In the genomic region with DNA sequence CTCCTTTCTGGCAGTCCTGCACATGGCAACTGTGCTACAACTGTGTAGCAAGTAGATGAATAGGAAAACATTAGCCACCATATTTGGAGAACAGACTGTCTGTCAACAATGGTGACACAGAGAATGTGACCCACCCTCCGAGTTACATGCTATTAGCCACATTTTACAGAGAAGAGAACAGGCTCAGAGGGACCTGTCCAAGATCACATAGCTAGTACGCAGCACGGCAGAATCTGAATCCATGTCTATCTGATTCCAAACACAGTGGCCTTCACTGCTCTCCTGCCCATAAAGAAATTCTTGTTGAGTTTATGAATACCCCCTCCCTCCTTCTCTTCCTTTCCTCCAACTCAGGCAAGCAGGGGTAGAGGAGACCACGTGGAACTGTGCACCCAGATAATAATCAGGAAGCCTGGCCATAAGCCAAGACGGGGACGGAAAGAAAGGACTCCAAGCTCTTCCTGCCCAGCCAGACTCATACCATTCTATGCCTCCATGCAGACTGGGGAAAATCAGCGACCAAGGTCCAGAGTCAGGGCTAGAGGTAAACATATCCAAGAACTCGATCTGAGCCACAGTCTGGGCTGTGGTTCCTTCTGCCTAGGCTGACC, we compare ENCODE assay signal across 2 cellular contexts.
TF ChIP-seq lines count a peak whose summit lies in the region.

No MANE protein-coding gene starts in this region.

TF ChIP-seq in WTC11, 78 proteins besides CTCF, POLR2A, EP300 and RAD21:
- TF ChIP-seq GABPB1 (CRISPR knock-in tag; IDR thresholded peaks at IDR 0.05) (0 out of 2 replicates have a peak, but pooled peaks have one; percentile 21), TCF7 (CRISPR knock-in tag; IDR thresholded peaks at IDR 0.05; ENCODE audit: low read depth) (no peak)

TF ChIP-seq in HepG2, 621 proteins besides CTCF, POLR2A, EP300 and RAD21 (continues in another document):
- TF ChIP-seq POLR2AphosphoS5 (IDR thresholded peaks at IDR 0.05; ENCODE audit: low read depth, low read length) (peak; percentile 59; the same call in 1 of the 2 replicates), POGZ (CRISPR knock-in tag; IDR thresholded peaks at IDR 0.05) (peak; percentile 61; the same call in 1 of the 2 replicates), THAP11 (CRISPR knock-in tag; IDR thresholded peaks at IDR 0.05) (peak; percentile 27; the same call in 1 of the 2 replicates), ZBTB7B (CRISPR knock-in tag; IDR thresholded peaks at IDR 0.05) (no peak), ZFP41 (CRISPR knock-in tag; IDR thresholded peaks at IDR 0.05; ENCODE audit: borderline replicate concordance) (no peak), ZFX (CRISPR knock-in tag; IDR thresholded peaks at IDR 0.05; ENCODE audit: low read depth) (no peak), ZNF367 (CRISPR knock-in tag; IDR thresholded peaks at IDR 0.05; ENCODE audit: borderline replicate concordance) (no peak), CC2D1A (CRISPR knock-in tag; IDR thresholded peaks at IDR 0.05) (no peak), ZMAT3 (CRISPR knock-in tag; conservative IDR thresholded peaks at IDR 0.05) (no peak), ZNF180 (CRISPR knock-in tag; IDR thresholded peaks at IDR 0.05; ENCODE audit: borderline replicate concordance, low read depth) (no peak), PCBP2 (optimal IDR thresholded peaks at IDR 0.05; ENCODE audit: low read depth, low read length, poor library complexity, severe bottlenecking) (no peak), ZNF543 (CRISPR knock-in tag; IDR thresholded peaks at IDR 0.05) (no peak), ZNF772 (CRISPR knock-in tag; IDR thresholded peaks at IDR 0.05) (no peak), KLF11 (CRISPR knock-in tag; IDR thresholded peaks at IDR 0.05) (0 out of 2 replicates have a peak, but pooled peaks have one; percentile 22), ESRRA (CRISPR knock-in tag; IDR thresholded peaks at IDR 0.05; ENCODE audit: low read depth) (peak; percentile 33; the same call in 1 of the 2 replicates), SMYD3 (CRISPR knock-in tag; IDR thresholded peaks at IDR 0.05) (no peak), YEATS2 (CRISPR knock-in tag; IDR thresholded peaks at IDR 0.05; ENCODE audit: borderline replicate concordance) (no peak), WIZ (CRISPR knock-in tag; IDR thresholded peaks at IDR 0.05) (peak; percentile 68; the same call in 1 of the 2 replicates), ADNP (CRISPR knock-in tag; IDR thresholded peaks at IDR 0.05) (no peak), NFIC (IDR thresholded peaks at IDR 0.05; ENCODE audit: low read length) (peak; percentile 90), ZNF292 (CRISPR knock-in tag; IDR thresholded peaks at IDR 0.05; ENCODE audit: borderline replicate concordance, low read depth) (peak; percentile 82), CEBPB (IDR thresholded peaks at IDR 0.05; ENCODE audit: borderline replicate concordance, low read depth, low read length) (no peak), FOXC1 (CRISPR knock-in tag; IDR thresholded peaks at IDR 0.05; ENCODE audit: borderline replicate concordance) (0 out of 2 replicates have a peak, but pooled peaks have one; percentile 17), ZNF431 (CRISPR knock-in tag; IDR thresholded peaks at IDR 0.05; ENCODE audit: borderline replicate concordance, low read depth) (no peak), ZSCAN22 (CRISPR knock-in tag; IDR thresholded peaks at IDR 0.05) (no peak), SNAI1 (CRISPR knock-in tag; IDR thresholded peaks at IDR 0.05; ENCODE audit: borderline replicate concordance) (no peak), ZNF709 (CRISPR knock-in tag; IDR thresholded peaks at IDR 0.05) (no peak), KLF16 (CRISPR knock-in tag; IDR thresholded peaks at IDR 0.05) (peak in 1 of 2 experiments; percentile 33; a peak in 1 of 4 replicates), RFXAP (CRISPR knock-in tag; IDR thresholded peaks at IDR 0.05; ENCODE audit: borderline replicate concordance) (0 out of 2 replicates have a peak, but pooled peaks have one; percentile 31), KAT2B (IDR thresholded peaks at IDR 0.05; ENCODE audit: borderline replicate concordance, low read depth, low read length) (no peak), ZNF24 (IDR thresholded peaks at IDR 0.05) (no peak), ZNF776 (CRISPR knock-in tag; IDR thresholded peaks at IDR 0.05) (0 out of 2 replicates have a peak, but pooled peaks have one; percentile 37)
- TF ChIP-seq, protein P1, sequence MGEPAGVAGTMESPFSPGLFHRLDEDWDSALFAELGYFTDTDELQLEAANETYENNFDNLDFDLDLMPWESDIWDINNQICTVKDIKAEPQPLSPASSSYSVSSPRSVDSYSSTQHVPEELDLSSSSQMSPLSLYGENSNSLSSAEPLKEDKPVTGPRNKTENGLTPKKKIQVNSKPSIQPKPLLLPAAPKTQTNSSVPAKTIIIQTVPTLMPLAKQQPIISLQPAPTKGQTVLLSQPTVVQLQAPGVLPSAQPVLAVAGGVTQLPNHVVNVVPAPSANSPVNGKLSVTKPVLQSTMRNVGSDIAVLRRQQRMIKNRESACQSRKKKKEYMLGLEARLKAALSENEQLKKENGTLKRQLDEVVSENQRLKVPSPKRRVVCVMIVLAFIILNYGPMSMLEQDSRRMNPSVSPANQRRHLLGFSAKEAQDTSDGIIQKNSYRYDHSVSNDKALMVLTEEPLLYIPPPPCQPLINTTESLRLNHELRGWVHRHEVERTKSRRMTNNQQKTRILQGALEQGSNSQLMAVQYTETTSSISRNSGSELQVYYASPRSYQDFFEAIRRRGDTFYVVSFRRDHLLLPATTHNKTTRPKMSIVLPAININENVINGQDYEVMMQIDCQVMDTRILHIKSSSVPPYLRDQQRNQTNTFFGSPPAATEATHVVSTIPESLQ (CRISPR knock-in tag; conservative IDR thresholded peaks at IDR 0.05): no peak
- TF ChIP-seq, protein P2, sequence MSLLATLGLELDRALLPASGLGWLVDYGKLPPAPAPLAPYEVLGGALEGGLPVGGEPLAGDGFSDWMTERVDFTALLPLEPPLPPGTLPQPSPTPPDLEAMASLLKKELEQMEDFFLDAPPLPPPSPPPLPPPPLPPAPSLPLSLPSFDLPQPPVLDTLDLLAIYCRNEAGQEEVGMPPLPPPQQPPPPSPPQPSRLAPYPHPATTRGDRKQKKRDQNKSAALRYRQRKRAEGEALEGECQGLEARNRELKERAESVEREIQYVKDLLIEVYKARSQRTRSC (CRISPR knock-in tag; IDR thresholded peaks at IDR 0.05; ENCODE audit: low read depth): no peak
- TF ChIP-seq, protein P3, sequence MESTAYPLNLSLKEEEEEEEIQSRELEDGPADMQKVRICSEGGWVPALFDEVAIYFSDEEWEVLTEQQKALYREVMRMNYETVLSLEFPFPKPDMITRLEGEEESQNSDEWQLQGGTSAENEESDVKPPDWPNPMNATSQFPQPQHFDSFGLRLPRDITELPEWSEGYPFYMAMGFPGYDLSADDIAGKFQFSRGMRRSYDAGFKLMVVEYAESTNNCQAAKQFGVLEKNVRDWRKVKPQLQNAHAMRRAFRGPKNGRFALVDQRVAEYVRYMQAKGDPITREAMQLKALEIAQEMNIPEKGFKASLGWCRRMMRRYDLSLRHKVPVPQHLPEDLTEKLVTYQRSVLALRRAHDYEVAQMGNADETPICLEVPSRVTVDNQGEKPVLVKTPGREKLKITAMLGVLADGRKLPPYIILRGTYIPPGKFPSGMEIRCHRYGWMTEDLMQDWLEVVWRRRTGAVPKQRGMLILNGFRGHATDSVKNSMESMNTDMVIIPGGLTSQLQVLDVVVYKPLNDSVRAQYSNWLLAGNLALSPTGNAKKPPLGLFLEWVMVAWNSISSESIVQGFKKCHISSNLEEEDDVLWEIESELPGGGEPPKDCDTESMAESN (CRISPR knock-in tag; conservative IDR thresholded peaks at IDR 0.05): no peak
- TF ChIP-seq, protein P4, sequence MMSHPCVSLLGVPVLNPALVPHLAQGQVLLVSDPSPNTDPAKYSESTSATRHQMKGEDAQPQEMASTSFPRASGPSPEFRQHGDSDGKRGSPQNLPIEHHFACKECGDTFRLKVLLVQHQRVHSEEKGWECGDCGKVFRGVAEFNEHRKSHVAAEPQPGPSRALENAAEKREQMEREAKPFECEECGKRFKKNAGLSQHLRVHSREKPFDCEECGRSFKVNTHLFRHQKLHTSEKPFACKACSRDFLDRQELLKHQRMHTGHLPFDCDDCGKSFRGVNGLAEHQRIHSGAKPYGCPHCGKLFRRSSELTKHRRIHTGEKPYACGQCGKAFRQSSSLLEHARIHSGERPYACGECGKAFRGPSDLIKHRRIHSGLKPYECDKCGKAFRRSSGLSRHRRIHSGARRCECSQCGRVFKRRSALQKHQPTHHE (CRISPR knock-in tag; IDR thresholded peaks at IDR 0.05; ENCODE audit: borderline replicate concordance): no peak
- TF ChIP-seq, protein P5, sequence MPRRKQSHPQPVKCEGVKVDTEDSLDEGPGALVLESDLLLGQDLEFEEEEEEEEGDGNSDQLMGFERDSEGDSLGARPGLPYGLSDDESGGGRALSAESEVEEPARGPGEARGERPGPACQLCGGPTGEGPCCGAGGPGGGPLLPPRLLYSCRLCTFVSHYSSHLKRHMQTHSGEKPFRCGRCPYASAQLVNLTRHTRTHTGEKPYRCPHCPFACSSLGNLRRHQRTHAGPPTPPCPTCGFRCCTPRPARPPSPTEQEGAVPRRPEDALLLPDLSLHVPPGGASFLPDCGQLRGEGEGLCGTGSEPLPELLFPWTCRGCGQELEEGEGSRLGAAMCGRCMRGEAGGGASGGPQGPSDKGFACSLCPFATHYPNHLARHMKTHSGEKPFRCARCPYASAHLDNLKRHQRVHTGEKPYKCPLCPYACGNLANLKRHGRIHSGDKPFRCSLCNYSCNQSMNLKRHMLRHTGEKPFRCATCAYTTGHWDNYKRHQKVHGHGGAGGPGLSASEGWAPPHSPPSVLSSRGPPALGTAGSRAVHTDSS (CRISPR knock-in tag; conservative IDR thresholded peaks at IDR 0.05): no peak
- TF ChIP-seq, protein P6, sequence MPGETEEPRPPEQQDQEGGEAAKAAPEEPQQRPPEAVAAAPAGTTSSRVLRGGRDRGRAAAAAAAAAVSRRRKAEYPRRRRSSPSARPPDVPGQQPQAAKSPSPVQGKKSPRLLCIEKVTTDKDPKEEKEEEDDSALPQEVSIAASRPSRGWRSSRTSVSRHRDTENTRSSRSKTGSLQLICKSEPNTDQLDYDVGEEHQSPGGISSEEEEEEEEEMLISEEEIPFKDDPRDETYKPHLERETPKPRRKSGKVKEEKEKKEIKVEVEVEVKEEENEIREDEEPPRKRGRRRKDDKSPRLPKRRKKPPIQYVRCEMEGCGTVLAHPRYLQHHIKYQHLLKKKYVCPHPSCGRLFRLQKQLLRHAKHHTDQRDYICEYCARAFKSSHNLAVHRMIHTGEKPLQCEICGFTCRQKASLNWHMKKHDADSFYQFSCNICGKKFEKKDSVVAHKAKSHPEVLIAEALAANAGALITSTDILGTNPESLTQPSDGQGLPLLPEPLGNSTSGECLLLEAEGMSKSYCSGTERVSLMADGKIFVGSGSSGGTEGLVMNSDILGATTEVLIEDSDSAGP (CRISPR knock-in tag; IDR thresholded peaks at IDR 0.05; ENCODE audit: borderline replicate concordance): peak; percentile 71
- TF ChIP-seq, protein P7, sequence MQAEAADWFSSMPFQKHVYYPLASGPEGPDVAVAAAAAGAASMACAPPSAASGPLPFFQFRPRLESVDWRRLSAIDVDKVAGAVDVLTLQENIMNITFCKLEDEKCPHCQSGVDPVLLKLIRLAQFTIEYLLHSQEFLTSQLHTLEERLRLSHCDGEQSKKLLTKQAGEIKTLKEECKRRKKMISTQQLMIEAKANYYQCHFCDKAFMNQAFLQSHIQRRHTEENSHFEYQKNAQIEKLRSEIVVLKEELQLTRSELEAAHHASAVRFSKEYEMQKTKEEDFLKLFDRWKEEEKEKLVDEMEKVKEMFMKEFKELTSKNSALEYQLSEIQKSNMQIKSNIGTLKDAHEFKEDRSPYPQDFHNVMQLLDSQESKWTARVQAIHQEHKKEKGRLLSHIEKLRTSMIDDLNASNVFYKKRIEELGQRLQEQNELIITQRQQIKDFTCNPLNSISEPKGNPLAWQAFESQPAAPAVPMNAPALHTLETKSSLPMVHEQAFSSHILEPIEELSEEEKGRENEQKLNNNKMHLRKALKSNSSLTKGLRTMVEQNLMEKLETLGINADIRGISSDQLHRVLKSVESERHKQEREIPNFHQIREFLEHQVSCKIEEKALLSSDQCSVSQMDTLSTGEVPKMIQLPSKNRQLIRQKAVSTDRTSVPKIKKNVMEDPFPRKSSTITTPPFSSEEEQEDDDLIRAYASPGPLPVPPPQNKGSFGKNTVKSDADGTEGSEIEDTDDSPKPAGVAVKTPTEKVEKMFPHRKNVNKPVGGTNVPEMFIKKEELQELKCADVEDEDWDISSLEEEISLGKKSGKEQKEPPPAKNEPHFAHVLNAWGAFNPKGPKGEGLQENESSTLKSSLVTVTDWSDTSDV (CRISPR knock-in tag; IDR thresholded peaks at IDR 0.05): no peak
- TF ChIP-seq, protein P8, sequence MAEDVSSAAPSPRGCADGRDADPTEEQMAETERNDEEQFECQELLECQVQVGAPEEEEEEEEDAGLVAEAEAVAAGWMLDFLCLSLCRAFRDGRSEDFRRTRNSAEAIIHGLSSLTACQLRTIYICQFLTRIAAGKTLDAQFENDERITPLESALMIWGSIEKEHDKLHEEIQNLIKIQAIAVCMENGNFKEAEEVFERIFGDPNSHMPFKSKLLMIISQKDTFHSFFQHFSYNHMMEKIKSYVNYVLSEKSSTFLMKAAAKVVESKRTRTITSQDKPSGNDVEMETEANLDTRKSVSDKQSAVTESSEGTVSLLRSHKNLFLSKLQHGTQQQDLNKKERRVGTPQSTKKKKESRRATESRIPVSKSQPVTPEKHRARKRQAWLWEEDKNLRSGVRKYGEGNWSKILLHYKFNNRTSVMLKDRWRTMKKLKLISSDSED (CRISPR knock-in tag; IDR thresholded peaks at IDR 0.05): no peak
- TF ChIP-seq, protein P9, sequence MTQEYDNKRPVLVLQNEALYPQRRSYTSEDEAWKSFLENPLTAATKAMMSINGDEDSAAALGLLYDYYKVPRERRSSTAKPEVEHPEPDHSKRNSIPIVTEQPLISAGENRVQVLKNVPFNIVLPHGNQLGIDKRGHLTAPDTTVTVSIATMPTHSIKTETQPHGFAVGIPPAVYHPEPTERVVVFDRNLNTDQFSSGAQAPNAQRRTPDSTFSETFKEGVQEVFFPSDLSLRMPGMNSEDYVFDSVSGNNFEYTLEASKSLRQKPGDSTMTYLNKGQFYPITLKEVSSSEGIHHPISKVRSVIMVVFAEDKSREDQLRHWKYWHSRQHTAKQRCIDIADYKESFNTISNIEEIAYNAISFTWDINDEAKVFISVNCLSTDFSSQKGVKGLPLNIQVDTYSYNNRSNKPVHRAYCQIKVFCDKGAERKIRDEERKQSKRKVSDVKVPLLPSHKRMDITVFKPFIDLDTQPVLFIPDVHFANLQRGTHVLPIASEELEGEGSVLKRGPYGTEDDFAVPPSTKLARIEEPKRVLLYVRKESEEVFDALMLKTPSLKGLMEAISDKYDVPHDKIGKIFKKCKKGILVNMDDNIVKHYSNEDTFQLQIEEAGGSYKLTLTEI (CRISPR knock-in tag; conservative IDR thresholded peaks at IDR 0.05): no peak
- TF ChIP-seq, protein P10, sequence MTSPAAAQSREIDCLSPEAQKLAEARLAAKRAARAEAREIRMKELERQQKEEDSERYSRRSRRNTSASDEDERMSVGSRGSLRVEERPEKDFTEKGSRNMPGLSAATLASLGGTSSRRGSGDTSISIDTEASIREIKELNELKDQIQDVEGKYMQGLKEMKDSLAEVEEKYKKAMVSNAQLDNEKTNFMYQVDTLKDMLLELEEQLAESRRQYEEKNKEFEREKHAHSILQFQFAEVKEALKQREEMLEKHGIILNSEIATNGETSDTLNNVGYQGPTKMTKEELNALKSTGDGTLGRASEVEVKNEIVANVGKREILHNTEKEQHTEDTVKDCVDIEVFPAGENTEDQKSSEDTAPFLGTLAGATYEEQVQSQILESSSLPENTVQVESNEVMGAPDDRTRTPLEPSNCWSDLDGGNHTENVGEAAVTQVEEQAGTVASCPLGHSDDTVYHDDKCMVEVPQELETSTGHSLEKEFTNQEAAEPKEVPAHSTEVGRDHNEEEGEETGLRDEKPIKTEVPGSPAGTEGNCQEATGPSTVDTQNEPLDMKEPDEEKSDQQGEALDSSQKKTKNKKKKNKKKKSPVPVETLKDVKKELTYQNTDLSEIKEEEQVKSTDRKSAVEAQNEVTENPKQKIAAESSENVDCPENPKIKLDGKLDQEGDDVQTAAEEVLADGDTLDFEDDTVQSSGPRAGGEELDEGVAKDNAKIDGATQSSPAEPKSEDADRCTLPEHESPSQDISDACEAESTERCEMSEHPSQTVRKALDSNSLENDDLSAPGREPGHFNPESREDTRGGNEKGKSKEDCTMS (CRISPR knock-in tag; conservative IDR thresholded peaks at IDR 0.05): no peak
